8 cellular contexts compared by ENCODE assay signal in the genomic region with DNA sequence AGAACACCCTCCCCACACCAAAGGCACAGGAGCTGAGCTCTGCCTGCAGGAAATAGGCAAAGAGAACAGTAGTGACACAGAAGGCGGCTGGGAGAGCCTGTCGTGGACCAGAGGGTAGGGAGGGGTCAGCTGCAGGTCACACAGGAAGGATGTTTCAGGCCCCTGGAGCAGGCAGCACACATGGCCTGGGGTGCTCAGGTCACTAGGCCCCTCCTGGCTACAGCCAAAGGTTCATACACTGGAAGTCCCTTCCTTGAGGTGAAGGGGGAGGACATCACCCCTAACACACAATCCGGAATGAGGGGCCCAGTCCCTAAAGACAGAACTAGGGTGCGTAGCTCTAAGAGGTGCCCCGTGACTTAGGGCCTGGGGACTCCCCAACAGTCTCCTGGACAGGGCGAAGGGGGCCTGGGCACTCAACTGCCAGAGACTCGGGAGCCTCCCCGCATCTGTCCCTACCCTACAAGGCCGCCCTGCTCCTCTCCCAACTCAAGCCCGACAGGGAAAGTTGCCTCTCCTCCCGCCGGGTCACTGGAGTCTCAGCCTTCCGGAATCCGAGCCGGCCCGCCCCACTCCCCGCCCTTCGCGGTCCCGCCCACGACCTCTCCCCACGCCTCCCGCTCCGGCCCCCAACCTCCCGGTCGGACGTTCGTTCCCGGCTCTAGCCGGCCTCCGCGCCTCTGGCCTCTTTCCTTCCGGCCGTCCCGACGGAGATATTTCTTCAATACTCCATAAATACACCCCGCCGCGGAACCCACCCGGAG. TPM values are rescaled to one million over a fixed set of nuclear protein-coding genes. Genes with fewer than 3 reads are reported as not detected.
A peak's percentile ranks its signal among the peaks of the same experiment; 100 is the strongest.
DNase-seq lines count a peak whose midpoint lies in the region; ATAC-seq, FAIRE-seq and TF ChIP-seq lines count a peak whose summit lies in the region.

TSS of gene CYB5R2 (minus strand) at position 541 of the 764 bp plus-strand sequence. CDS start 675 bp downstream, outside the sequence.

- FAIRE-seq in kidney (lab: Jason Lieb, UNC) = no peak

- peaks cover 4 to 12% of the 10 kb centered on the region in 2 donors for H3K4me1 ChIP-seq in kidney (ENCODE audit: control insufficient read depth in 1 of 2, insufficient read depth in 1 of 2, low read depth in 1 of 2, low read length in 2 of 2)

- H3K27ac ChIP-seq in kidney (ENCODE audit: low read depth in 2 of 2, low read length in 2 of 2) = no peak within 1 kb of the TSS

- peaks cover 19% of the 10 kb centered on the region for H3K4me1 Mint-ChIP-seq in stimulated activated effector memory CD8-positive, alpha-beta T cell treated with anti-CD3 and anti-CD28 coated beads, Interleukin-12 subunit alpha, Interleukin-12 subunit beta, amount 100 ng/mL, for 72 hours

- no peak for TF ChIP-seq CTCF in cardiac fibroblast (IDR thresholded peaks at IDR 0.05; ENCODE audit: low read depth, low read length)
- no peak for TF ChIP-seq CTCF in kidney (IDR thresholded peaks at IDR 0.05; ENCODE audit: borderline replicate concordance, extremely low read depth, insufficient read depth)

- ATAC-seq in HG03442 (IDR thresholded peaks at IDR 0.05; ENCODE audit: unreplicated experiment) (peak; percentile 41), HG03520 (IDR thresholded peaks at IDR 0.05; ENCODE audit: unreplicated experiment) (no peak)
- peak; percentile 16 for ATAC-seq in stimulated activated effector memory CD8-positive, alpha-beta T cell treated with anti-CD3 and anti-CD28 coated beads, Interleukin-12 subunit alpha, Interleukin-12 subunit beta, amount 100 ng/mL, for 72 hours

- H3K9me3 Mint-ChIP-seq in stimulated activated effector memory CD8-positive, alpha-beta T cell treated with anti-CD3 and anti-CD28 coated beads, Interleukin-12 subunit alpha, Interleukin-12 subunit beta, amount 100 ng/mL, for 72 hours = no peaks in the 10 kb centered on the region

- H3K27ac Mint-ChIP-seq in stimulated activated effector memory CD8-positive, alpha-beta T cell treated with anti-CD3 and anti-CD28 coated beads, Interleukin-12 subunit alpha, Interleukin-12 subunit beta, amount 100 ng/mL, for 72 hours = no peak within 1 kb of the TSS

- H3K4me3 Mint-ChIP-seq in stimulated activated effector memory CD8-positive, alpha-beta T cell treated with anti-CD3 and anti-CD28 coated beads, Interleukin-12 subunit alpha, Interleukin-12 subunit beta, amount 100 ng/mL, for 72 hours = peak within 1 kb of the TSS; percentile 67

- DNase-seq in DMS79 treated with DMSO at 0.1 percent for 48 hours (lab: John Stamatoyannopoulos, UW) = peak; percentile 5
- DNase-seq in DMS79 (lab: John Stamatoyannopoulos, UW) = no peak
- DNase-seq in cardiac fibroblast (ENCODE audit: low read depth in 2 of 2) = peak; percentile 53 to 71
- DNase-seq in kidney = peak; percentile 92
- no peak for DNase-seq in stimulated activated effector memory CD8-positive, alpha-beta T cell treated with anti-CD3 and anti-CD28 coated beads, Interleukin-12 subunit alpha, Interleukin-12 subunit beta, amount 100 ng/mL, for 72 hours (ENCODE audit: low spot score in 2 of 2)
- no peak for DNase-seq in HK-2 (ENCODE audit: unreplicated experiment)

- no peaks in the 10 kb centered on the region for H3K36me3 ChIP-seq in kidney (ENCODE audit: control insufficient read depth in 1 of 2, insufficient read depth in 2 of 2, low read length in 2 of 2)

- H3K9me3 ChIP-seq in kidney (ENCODE audit: control insufficient read depth in 1 of 2, low read length in 2 of 2) = no peaks in the 10 kb centered on the region

- peak within 1 kb of the TSS; percentile 50 to 53 for H3K4me3 ChIP-seq in cardiac fibroblast (replicated peaks in 1 of 2; ENCODE audit: low read depth in 2 of 2, low read length in 2 of 2)
- peak within 1 kb of the TSS; percentile 39 to 55 for H3K4me3 ChIP-seq in kidney (ENCODE audit: low read length in 2 of 2)

- H3K36me3 Mint-ChIP-seq in stimulated activated effector memory CD8-positive, alpha-beta T cell treated with anti-CD3 and anti-CD28 coated beads, Interleukin-12 subunit alpha, Interleukin-12 subunit beta, amount 100 ng/mL, for 72 hours = no peaks in the 10 kb centered on the region

- intact Hi-C loops in kidney (cut with DNase I) = no loop called here

- H3K9ac ChIP-seq in kidney (ENCODE audit: low read length in 2 of 2) = peak within 1 kb of the TSS in 1 of 2 donors; percentile 62

RNA-seq across cellular contexts. Expression of gene CYB5R2, which starts in this region (rescaled TPM):
- total RNA-seq in kidney = 8.7 TPM
- 8.2 TPM for polyA plus RNA-seq in kidney (ENCODE audit: insufficient read depth, low read depth, low replicate concordance)

Comparison
In these comparisons a context has a peak if more than half of its experiments do, and no peak if none do; other contexts are left out.
1. DNase-seq: peak in DMS79 treated with DMSO at 0.1 percent for 48 hours (single experiment), cardiac fibroblast (2 of 2) and kidney (single experiment); none in DMS79 (single experiment), stimulated activated effector memory CD8-positive, alpha-beta T cell treated with anti-CD3 and anti-CD28 coated beads, Interleukin-12 subunit alpha, Interleukin-12 subunit beta, amount 100 ng/mL, for 72 hours (0 of 2) and HK-2 (single experiment).